30 cellular contexts compared by ENCODE assay signal in the genomic region with DNA sequence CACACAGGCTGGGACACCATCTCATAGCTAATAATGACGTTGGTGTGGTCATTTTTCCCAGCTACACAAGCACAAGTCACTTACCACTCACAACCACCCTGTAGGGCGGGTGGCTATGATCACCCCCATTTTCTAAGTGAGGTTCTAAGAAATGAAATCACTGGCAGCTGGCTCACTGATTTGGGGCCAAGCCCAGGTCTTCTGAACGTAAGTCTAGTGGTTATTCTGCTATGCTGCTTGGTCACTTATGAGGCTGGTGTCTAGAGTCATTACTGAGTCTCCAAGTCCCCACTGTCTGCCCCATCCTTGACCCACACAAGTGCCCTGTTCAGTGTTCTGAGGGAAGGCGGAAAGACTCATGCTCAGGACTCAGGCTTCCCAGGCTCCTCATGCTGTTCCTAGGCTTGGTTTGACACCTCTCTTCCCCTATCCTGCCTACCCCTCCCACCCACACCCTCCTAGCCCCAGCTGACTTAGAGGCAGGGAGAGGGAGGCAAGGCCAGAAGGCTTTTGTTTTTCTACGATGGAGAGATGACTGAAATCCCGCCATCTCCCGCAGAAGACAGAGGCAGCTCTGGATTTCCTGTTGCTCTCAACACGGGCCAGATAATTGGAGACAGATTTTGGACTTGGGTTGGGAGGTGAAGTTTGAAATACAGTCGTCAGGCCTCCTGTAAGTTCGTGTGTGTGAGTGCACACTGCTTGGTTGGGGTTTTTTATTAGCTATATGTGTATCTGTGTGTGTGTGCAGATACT. TPM values are rescaled to one million over a fixed set of nuclear protein-coding genes. Genes with fewer than 3 reads are reported as not detected.
DNase-seq lines count a peak whose midpoint lies in the region; ATAC-seq, FAIRE-seq and TF ChIP-seq lines count a peak whose summit lies in the region.
"Had no signal": no experiment of that assay in that cellular context is flagged by ENCODE, and none has a peak within 500 bp of the region (broad histone marks: within the 10 kb centered on the region; RNA-seq: fewer than 3 reads in every experiment).

No MANE protein-coding gene starts in this region.

- no peak overlapping the region for H3K9ac ChIP-seq in kidney (ENCODE audit: low read length in 2 of 2)

- TF ChIP-seq CTCF in AG10803 (conservative IDR thresholded peaks at IDR 0.05; ENCODE audit: low read length) (no peak), astrocyte of the spinal cord (IDR thresholded peaks at IDR 0.05; ENCODE audit: low read depth, low read length) (no peak), kidney (IDR thresholded peaks at IDR 0.05; ENCODE audit: borderline replicate concordance, extremely low read depth, insufficient read depth) (no peak)

- in situ Hi-C loops in astrocyte of the spinal cord (cut with HindIII; ENCODE audit: low sequenced_read_pairs): no loop called here

- intact Hi-C loops in kidney (cut with DNase I): no loop called here

- H3K9me3 ChIP-seq in kidney (ENCODE audit: control insufficient read depth in 1 of 2, low read length in 2 of 2): no peaks in the 10 kb centered on the region
- H3K9me3 ChIP-seq: spleen, vagina had no signal

- H3K4me3 ChIP-seq in AG10803 (ENCODE audit: low read length): no peak overlapping the region
- H3K4me3 ChIP-seq in astrocyte of the spinal cord (ENCODE audit: low read depth, low read length): no peak overlapping the region
- no peak overlapping the region for H3K4me3 ChIP-seq in kidney (ENCODE audit: low read length in 2 of 2)
- H3K4me3 ChIP-seq: dorsolateral prefrontal cortex, spleen, vagina had no signal

- peak; percentile 80 for DNase-seq in AG10803 (ENCODE audit: low read depth)
- no peak for DNase-seq in HTR-8/SVneo (ENCODE audit: insufficient read length, low spot score)
- DNase-seq in astrocyte of the spinal cord (ENCODE audit: low read depth, low spot score): peak; percentile 32
- DNase-seq in kidney: peak; percentile 4
- no peak for DNase-seq in epidermal melanocyte (ENCODE audit: insufficient read length, low spot score)
- no peak for DNase-seq in NCI-H1417 (lab: John Stamatoyannopoulos, UW)
- DNase-seq: ACHN; activated CD4-positive, alpha-beta T cell treated with anti-CD3 and anti-CD28 coated beads, Interleukin-2, amount 50 U/mL, for 1 hour; activated CD8-positive, alpha-beta memory T cell treated with anti-CD3 and anti-CD28 coated beads, Interleukin-2, amount 10 ng/mL, durations not matched to agents 7 days and 5 days; activated naive CD4-positive, alpha-beta T cell treated with anti-CD3 and anti-CD28 coated beads, Interleukin-2, amount 50 U/mL, for 16 hours; aorta; dorsolateral prefrontal cortex; foreskin melanocyte; hypothalamus; natural killer cell; NCI-H1092; NCI-H1930; NCI-H526 treated with DMSO at 0.1 percent for 48 hours; retina; spleen; stimulated activated CD4-positive, alpha-beta T cell treated with anti-CD3 and anti-CD28 coated beads, Interleukin-2, amount 100 ng/mL, for 48 hours; WERI-Rb-1 had no signal

- H3K27ac ChIP-seq in kidney (ENCODE audit: low read depth in 2 of 2, low read length in 2 of 2): no peak overlapping the region
- H3K27ac ChIP-seq: dorsolateral prefrontal cortex, HL-60, spleen, vagina, WERI-Rb-1 had no signal

- ATAC-seq in GM21423 (IDR thresholded peaks at IDR 0.05; ENCODE audit: unreplicated experiment): no peak
- no peak for ATAC-seq in GM18520 (IDR thresholded peaks at IDR 0.05; ENCODE audit: unreplicated experiment)
- ATAC-seq: activated CD8-positive, alpha-beta memory T cell treated with anti-CD3 and anti-CD28 coated beads, Interleukin-2, amount 10 ng/mL, durations not matched to agents 7 days and 5 days; HepG2; natural killer cell; stimulated activated effector memory CD8-positive, alpha-beta T cell treated with anti-CD3 and anti-CD28 coated beads, Interleukin-12 subunit alpha, Interleukin-12 subunit beta, amount 100 ng/mL, for 72 hours had no signal

- no peaks in the 10 kb centered on the region for H3K36me3 ChIP-seq in kidney (ENCODE audit: control insufficient read depth in 1 of 2, insufficient read depth in 2 of 2, low read length in 2 of 2)
- H3K36me3 ChIP-seq: spleen, vagina, WERI-Rb-1 had no signal

- no peaks in the 10 kb centered on the region for H3K4me1 ChIP-seq in kidney (ENCODE audit: control insufficient read depth in 1 of 2, insufficient read depth in 1 of 2, low read depth in 1 of 2, low read length in 2 of 2)
- H3K4me1 ChIP-seq: spleen had no signal

- peak; percentile 44 for FAIRE-seq in HTR-8/SVneo (lab: Jason Lieb, UNC)
- FAIRE-seq in kidney (lab: Jason Lieb, UNC): no peak
- FAIRE-seq: GM18507 had no signal

RNA-seq across cellular contexts. Expression of gene FZD2, which starts 32.2 kb away (rescaled TPM):
- total RNA-seq in kidney: 4.7 TPM
- 5.5 TPM for polyA plus RNA-seq in kidney (ENCODE audit: insufficient read depth, low read depth, low replicate concordance)
- total RNA-seq: activated T-helper 1 cell treated with anti-CD3 and anti-CD28 coated beads, Interleukin-12 subunit alpha, Interleukin-12 subunit beta, Interleukin-2, Interleukin-4 antibody, amounts not matched to agents 30 ng/mL and 10 ng/mL and 1 ng/mL, durations not matched to agents 14 hours and 24 hours and 36 hours had no signal

Comparison
In these comparisons a context has a peak if more than half of its experiments do, and no peak if none do; other contexts are left out.
1. DNase-seq: peak in AG10803 (single experiment), astrocyte of the spinal cord (single experiment) and kidney (single experiment); none in HTR-8/SVneo (single experiment), epidermal melanocyte (single experiment) and NCI-H1417 (0 of 3).